18 cellular contexts compared by ENCODE assay signal in the genomic region with DNA sequence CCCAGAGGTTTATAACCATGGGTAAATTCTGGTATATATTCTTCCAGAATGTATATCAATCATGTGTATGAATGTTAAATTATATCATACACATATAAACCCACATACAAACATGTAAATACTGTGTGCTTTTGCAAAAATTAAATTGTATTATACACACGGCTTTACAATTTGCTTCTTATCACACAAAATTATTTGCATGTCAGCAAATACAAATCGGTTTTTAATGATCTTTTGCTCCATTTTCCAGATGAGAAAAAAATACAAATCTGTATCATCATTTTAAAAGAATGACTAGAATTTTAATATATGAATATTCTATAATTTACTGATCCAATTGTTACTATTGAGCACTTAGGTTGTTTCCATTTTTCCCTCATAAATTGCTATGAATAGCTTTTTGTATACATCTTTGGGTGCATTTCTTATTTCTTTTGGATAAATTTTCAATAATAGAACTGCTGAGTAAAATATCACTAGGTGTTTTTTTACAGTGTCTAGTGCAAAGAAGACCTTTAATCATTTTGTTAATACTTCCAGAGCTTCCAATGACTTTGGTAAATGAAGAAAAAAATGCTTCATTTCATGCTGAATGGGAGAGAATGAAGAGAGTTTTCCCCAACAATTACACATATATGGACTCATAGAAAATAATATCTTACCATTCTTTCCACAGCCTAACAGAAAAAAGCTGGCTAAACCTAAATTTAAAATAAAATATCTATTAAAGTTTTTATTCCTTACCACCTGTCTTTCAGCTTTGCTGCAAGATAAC. TPM values are rescaled to one million over a fixed set of nuclear protein-coding genes. Genes with fewer than 3 reads are reported as not detected.
DNase-seq lines count a peak whose midpoint lies in the region; ATAC-seq, FAIRE-seq and TF ChIP-seq lines count a peak whose summit lies in the region.
"Had no signal": no experiment of that assay in that cellular context is flagged by ENCODE, and none has a peak within 500 bp of the region (broad histone marks: within the 10 kb centered on the region; RNA-seq: fewer than 3 reads in every experiment).

No MANE protein-coding gene starts in this region.

- H2BK20ac ChIP-seq in IMR-90 (ENCODE audit: low read depth, low read length), result no peak overlapping the region

- H2BK15ac ChIP-seq in IMR-90 (ENCODE audit: low read depth, low read length), result no peak overlapping the region

- no peak overlapping the region for H4K5ac ChIP-seq in IMR-90 (ENCODE audit: low read depth, low read length)

- H3K4ac ChIP-seq in IMR-90 (ENCODE audit: low read depth, low read length), result no peak overlapping the region

- H2AK9ac ChIP-seq in IMR-90 (replicated peaks; ENCODE audit: low read depth, low read length, poor library complexity), result no peak overlapping the region

- H2BK5ac ChIP-seq in IMR-90 (ENCODE audit: low read depth, low read length, poor library complexity, severe bottlenecking), result no peak overlapping the region

- ATAC-seq in HepG2 (no peak), right lobe of liver (no peak), IMR-90 (ENCODE audit: low read depth) (no peak), lower lobe of right lung (no peak)
- ATAC-seq in stimulated activated naive CD8-positive, alpha-beta T cell treated with anti-CD3 and anti-CD28 coated beads, Interleukin-15, amount 100 ng/mL, for 72 hours, result no peak

- DNase-seq in HepG2 (ENCODE audit: low spot score) (no peak), right lobe of liver (no peak), IMR-90 (no peak), lower lobe of right lung (no peak), NCI-H446 (lab: John Stamatoyannopoulos, UW) (no peak), HUDEP-2 (lab: John Stamatoyannopoulos, UW; ENCODE audit: unreplicated experiment in 76 of 76) (no peak)
- no peak for DNase-seq in stimulated activated naive CD8-positive, alpha-beta T cell treated with anti-CD3 and anti-CD28 coated beads, Interleukin-15, amount 100 ng/mL, for 72 hours
- DNase-seq: ACHN; BE2C; C1 segment of cervical spinal cord; Caco-2; CD4-positive, alpha-beta T cell; GF-D8; H9; KBM-7 had no signal

- H3K4me1 ChIP-seq in HepG2 (ENCODE audit: insufficient read depth, low read length) (peaks cover 40% of the 10 kb centered on the region), right lobe of liver (peaks cover 0 to 9% (median 0%) of the 10 kb centered on the region in 4 donors), IMR-90 (ENCODE audit: control insufficient read depth, insufficient read depth, low read length) (no peaks in the 10 kb centered on the region), lower lobe of right lung (no peaks in the 10 kb centered on the region)
- H3K4me1 ChIP-seq: BE2C had no signal

- no peak overlapping the region for H4K91ac ChIP-seq in IMR-90 (ENCODE audit: insufficient read depth, low read depth, low read length)

- no peak overlapping the region for H2AK5ac ChIP-seq in IMR-90 (ENCODE audit: low read depth, low read length)

- H3K9ac ChIP-seq in HepG2 (ENCODE audit: insufficient read depth, low read depth, low read length) (peak overlapping the region; percentile 21; the same call in 1 of the 2 replicates), IMR-90 (ENCODE audit: low read depth, low read length) (no peak overlapping the region)

- H3K4me3 Mint-ChIP-seq in stimulated activated naive CD8-positive, alpha-beta T cell treated with anti-CD3 and anti-CD28 coated beads, Interleukin-15, amount 100 ng/mL, for 72 hours, result no peak overlapping the region
- H3K4me3 Mint-ChIP-seq: CD4-positive, alpha-beta T cell; H9 had no signal

- no peak overlapping the region for H3K27ac Mint-ChIP-seq in stimulated activated naive CD8-positive, alpha-beta T cell treated with anti-CD3 and anti-CD28 coated beads, Interleukin-15, amount 100 ng/mL, for 72 hours
- H3K27ac Mint-ChIP-seq: CD4-positive, alpha-beta T cell; H9 had no signal

- CTCF ChIA-PET in HepG2 (lab: Yijun Ruan, JAX; ENCODE audit: low intra/inter-chr PET ratio, low total read pairs) (no interaction called here), IMR-90 (lab: Yijun Ruan, JAX) (no interaction called here)

- intact Hi-C loops in HepG2 (cut with micrococcal nuclease; ENCODE audit: unreplicated experiment) (no loop called here), right lobe of liver (cut with DNase I) (loop anchor here in 1 of 2 donors (10.0 kb wide), 1 partner anchor 57 kb away; no protein-coding TSS in a partner anchor), IMR-90 (cut with micrococcal nuclease) (loop anchor here (10.0 kb wide), 1 partner anchor 383 kb away; a partner anchor contains a TSS), lower lobe of right lung (cut with DNase I) (no loop called here)

- H3K27ac ChIP-seq in HepG2 (ENCODE audit: extremely low read length, insufficient read depth, low read length) (peak overlapping the region; percentile 24), right lobe of liver (no peak overlapping the region), IMR-90 (ENCODE audit: insufficient read depth, low read length) (no peak overlapping the region), lower lobe of right lung (no peak overlapping the region)

- no peaks in the 10 kb centered on the region for H3K9me1 ChIP-seq in IMR-90 (ENCODE audit: insufficient read depth, low read length)

- dilution Hi-C loops in IMR-90 (cut with HindIII; ENCODE audit: low sequenced_read_pairs, unreplicated experiment), result no loop called here

- H3K4me3 ChIP-seq in HepG2 (replicated peaks in 1 of 3; ENCODE audit: insufficient read depth in 1 of 3, low read depth in 2 of 3, low read length in 3 of 3) (peak overlapping the region in 2 of 3 experiments; percentile 2 to 72; a peak in 3 of 6 replicates), right lobe of liver (no peak overlapping the region), IMR-90 (ENCODE audit: insufficient read depth, low read depth, low read length) (no peak overlapping the region), lower lobe of right lung (peak overlapping the region; percentile 41)

- H3K9me3 ChIP-seq in HepG2 (ENCODE audit: low read length) (no peaks in the 10 kb centered on the region), right lobe of liver (no peaks in the 10 kb centered on the region), IMR-90 (ENCODE audit: control insufficient read depth, insufficient read depth, low read length) (no peaks in the 10 kb centered on the region), lower lobe of right lung (no peaks in the 10 kb centered on the region)
- H3K9me3 ChIP-seq: BE2C, Caco-2 had no signal

- POLR2A ChIA-PET in HepG2 (lab: Yijun Ruan, JAX), result interaction anchor here (0.9 to 6.6 kb wide), 2 partner anchors 10 to 17 kb away, joined by 3 to 229 read pairs; no protein-coding TSS in a partner anchor
- POLR2A ChIA-PET in IMR-90 (lab: Charles Lee; ENCODE audit: unreplicated experiment), result no interaction called here

- H3K9me3 Mint-ChIP-seq in stimulated activated naive CD8-positive, alpha-beta T cell treated with anti-CD3 and anti-CD28 coated beads, Interleukin-15, amount 100 ng/mL, for 72 hours, result no peaks in the 10 kb centered on the region
- H3K9me3 Mint-ChIP-seq: CD4-positive, alpha-beta T cell; H9 had no signal

- H3K14ac ChIP-seq in IMR-90 (replicated peaks; ENCODE audit: low read depth, low read length), result no peak overlapping the region

- H3K36me3 ChIP-seq in HepG2 (replicated peaks in 1 of 2; ENCODE audit: control insufficient read depth in 1 of 2, insufficient read depth in 2 of 2, low read length in 2 of 2) (peaks cover 0 to 16% of the 10 kb centered on the region in 2 experiments; a peak in 2 of 5 replicates), right lobe of liver (no peaks in the 10 kb centered on the region), IMR-90 (ENCODE audit: control insufficient read depth, insufficient read depth, low read length) (no peaks in the 10 kb centered on the region), lower lobe of right lung (no peaks in the 10 kb centered on the region)
- H3K36me3 ChIP-seq: BE2C had no signal

- H3K56ac ChIP-seq in IMR-90 (ENCODE audit: extremely low read depth, insufficient read depth, low read length), result no peak overlapping the region

- peaks cover 46% of the 10 kb centered on the region for H3K79me2 ChIP-seq in HepG2 (ENCODE audit: insufficient read depth, low read length)

- TF ChIP-seq RAD21 in HepG2 (CRISPR knock-in tag; IDR thresholded peaks at IDR 0.05) (no peak), IMR-90 (IDR thresholded peaks at IDR 0.05; ENCODE audit: low read length) (no peak)

- in situ Hi-C loops in HepG2 (cut with HindIII; ENCODE audit: extremely low pct_ligation_motif_present, low pct_unique_long_range_greater_than_20kb) (loop anchor here (10.0 kb wide), 1 partner anchor 57 kb away; no protein-coding TSS in a partner anchor), IMR-90 (cut with MboI; ENCODE audit: low sequenced_read_pairs) (no loop called here)

- H4K20me1 ChIP-seq in HepG2 (ENCODE audit: insufficient read depth, low read length) (peaks cover 21% of the 10 kb centered on the region), IMR-90 (ENCODE audit: insufficient read depth, low read length) (no peaks in the 10 kb centered on the region)

- no peaks in the 10 kb centered on the region for H3K4me1 Mint-ChIP-seq in stimulated activated naive CD8-positive, alpha-beta T cell treated with anti-CD3 and anti-CD28 coated beads, Interleukin-15, amount 100 ng/mL, for 72 hours

- H3K18ac ChIP-seq in IMR-90 (ENCODE audit: low read depth, low read length), result no peak overlapping the region

- H2AFZ ChIP-seq in HepG2 (ENCODE audit: low read length), result no peak overlapping the region
- H2AFZ ChIP-seq in IMR-90 (replicated peaks; ENCODE audit: low read length, poor library complexity), result no peak overlapping the region

- H2BK120ac ChIP-seq in IMR-90 (ENCODE audit: low read depth, low read length), result no peak overlapping the region

- TF ChIP-seq CTCF in HepG2 (CRISPR knock-in tag; IDR thresholded peaks at IDR 0.05) (no peak), right lobe of liver (IDR thresholded peaks at IDR 0.05) (no peak), IMR-90 (conservative IDR thresholded peaks at IDR 0.05; ENCODE audit: low read depth, low read length) (no peak), lower lobe of right lung (IDR thresholded peaks at IDR 0.05) (no peak)

- no peak for TF ChIP-seq POLR2A in HepG2 (IDR thresholded peaks at IDR 0.05; ENCODE audit: insufficient read depth in 1 of 2, low read depth in 2 of 2, low read length in 2 of 2)
- TF ChIP-seq POLR2A in right lobe of liver (IDR thresholded peaks at IDR 0.05), result no peak
- no peak for TF ChIP-seq POLR2A in IMR-90 (IDR thresholded peaks at IDR 0.05; ENCODE audit: low read depth, low read length)

- H3K27me3 Mint-ChIP-seq in stimulated activated naive CD8-positive, alpha-beta T cell treated with anti-CD3 and anti-CD28 coated beads, Interleukin-15, amount 100 ng/mL, for 72 hours, result no peaks in the 10 kb centered on the region

- TF ChIP-seq EP300 in HepG2 (IDR thresholded peaks at IDR 0.05; ENCODE audit: low read depth in 2 of 2, low read length in 2 of 2) (no peak), HepG2 (CRISPR knock-in tag; IDR thresholded peaks at IDR 0.05; ENCODE audit: borderline replicate concordance) (no peak)

- H3K23ac ChIP-seq in IMR-90 (ENCODE audit: low read depth, low read length), result no peak overlapping the region

- no peaks in the 10 kb centered on the region for H3K79me1 ChIP-seq in IMR-90 (ENCODE audit: low read depth in 1 of 2, low read length in 2 of 2)

- H4K8ac ChIP-seq in IMR-90 (ENCODE audit: low read depth in 2 of 2, low read length in 2 of 2), result no peak overlapping the region

- 59% methylated on average over 2 of the region's 2 CpGs for WGBS in HepG2 (ENCODE audit: low lambda C conversion rate)
- WGBS in right lobe of liver (ENCODE audit: insufficient coverage, low coverage, low lambda C conversion rate, missing lambda C conversion rate), result 57% methylated on average over 2 of the region's 2 CpGs
- WGBS in IMR-90 (ENCODE audit: extremely low coverage in 2 of 2, insufficient read length in 1 of 2), 2 experiments, result no CpG with 5 or more reads among the region's 2 CpGs

- no peak for FAIRE-seq in HepG2 (lab: Jason Lieb, UNC)
- FAIRE-seq: D721Med, GM19239, H1 had no signal

- BruUV-seq in HepG2 (replicated peaks; lab: Mats Ljungman, UMichigan), result no TSS peak
- no TSS peak for BruUV-seq in IMR-90 (replicated peaks; lab: Mats Ljungman, UMichigan)

- H3K27me3 ChIP-seq in HepG2 (ENCODE audit: control insufficient read depth in 1 of 2, insufficient read depth in 2 of 2, low read length in 2 of 2), result no peaks in the 10 kb centered on the region; a peak in 1 of 5 replicates
- H3K27me3 ChIP-seq in right lobe of liver, result no peaks in the 10 kb centered on the region
- H3K27me3 ChIP-seq in IMR-90 (ENCODE audit: control insufficient read depth, insufficient read depth, low read length), result 0 out of 2 replicates have a peak, but pooled peaks cover 3% of the 10 kb centered on the region
- H3K27me3 ChIP-seq in lower lobe of right lung (ENCODE audit: low read depth), result no peaks in the 10 kb centered on the region

- H3K4me2 ChIP-seq in HepG2 (ENCODE audit: low read depth, low read length) (peak overlapping the region; percentile 89), IMR-90 (ENCODE audit: low read depth, low read length) (no peak overlapping the region)

RNA-seq across cellular contexts. Expression of a gene that starts 3.5 kb away (rescaled TPM):
- total RNA-seq in HepG2 (2016; rRNA removed; fragmentation: Illumina TruSeq; extraction: Trizol), result 1,312 and 2,054 TPM in 2 replicates
- total RNA-seq in HepG2 (2016; cell fraction: cytosol; rRNA removed; fragmentation: Illumina TruSeq; extraction: Trizol; ENCODE audit: low read depth), result 154 and 157 TPM in 2 replicates
- total RNA-seq in HepG2 (2016; cell fraction: insoluble cytoplasmic fraction; rRNA removed; fragmentation: Illumina TruSeq; extraction: Trizol), result 1,332 and 2,132 TPM in 2 replicates
- 312 and 354 TPM in 2 replicates for total RNA-seq in HepG2 (2016; cell fraction: membrane; rRNA removed; fragmentation: Illumina TruSeq; extraction: Trizol)
- total RNA-seq in HepG2 (2016; cell fraction: nucleus; rRNA removed; fragmentation: Illumina TruSeq; extraction: Trizol), result 1,314 and 1,505 TPM in 2 replicates
- 1,560 and 1,788 TPM in 2 replicates for polyA plus RNA-seq in HepG2 (2011; rRNA removed)
- polyA plus RNA-seq in HepG2 (2011; cell fraction: cytosol; rRNA removed), result 1,336 TPM in 2 replicates
- polyA plus RNA-seq in HepG2 (2011; cell fraction: nucleus; rRNA removed), result 253 and 317 TPM in 2 replicates
- 2,246 and 4,153 TPM in 2 replicates for polyA plus RNA-seq in HepG2 (2012)
- 159 and 162 TPM in 2 replicates for polyA plus RNA-seq in HepG2 (2016; cell fraction: cytosol; fragmentation: Illumina TruSeq; extraction: Trizol; ENCODE audit: low read depth)
- 1,264 and 1,284 TPM in 2 replicates for polyA plus RNA-seq in HepG2 (2016; cell fraction: insoluble cytoplasmic fraction; fragmentation: Illumina TruSeq; extraction: Trizol; ENCODE audit: low read depth)
- 279 and 297 TPM in 2 replicates for polyA plus RNA-seq in HepG2 (2016; cell fraction: membrane; fragmentation: Illumina TruSeq; extraction: Trizol; ENCODE audit: low read depth)
- 2,068 and 2,203 TPM in 2 replicates for polyA plus RNA-seq in HepG2 (2016; cell fraction: nucleus; fragmentation: Illumina TruSeq; extraction: Trizol; ENCODE audit: insufficient read depth, low read depth)
- 0.80 and 1,221 TPM in 2 replicates for polyA minus RNA-seq in HepG2 (2011; rRNA and poly(A)+ RNA removed; ENCODE audit: low replicate concordance)
- polyA minus RNA-seq in HepG2 (2011; cell fraction: cytosol; rRNA and poly(A)+ RNA removed), result 3,146 and 3,201 TPM in 2 replicates
- polyA minus RNA-seq in HepG2 (2011; cell fraction: nucleus; rRNA and poly(A)+ RNA removed), result 420 and 665 TPM in 2 replicates
- total RNA-seq in right lobe of liver, result 10 to 100 TPM in 5 of 6 experiments, 1 to 10 TPM in 1; 3.5 to 69.9 (median 18.8) TPM
- total RNA-seq in IMR-90 (2012; rRNA removed), result not detected in 2 replicates
- polyA plus RNA-seq in IMR-90 (2012; rRNA removed), result not detected in 2 replicates
- polyA plus RNA-seq in IMR-90 (2012; cell fraction: cytosol; rRNA removed), result not detected in 2 replicates
- polyA plus RNA-seq in IMR-90 (2012; cell fraction: nucleus; rRNA removed; ENCODE audit: low replicate concordance), result not detected in 2 replicates
- total RNA-seq in lower lobe of right lung, result 1,458 TPM
- total RNA-seq: H1, H9 had no signal
- polyA plus RNA-seq: H1 had no signal

RNA-seq across cellular contexts. Expression of a gene that starts 7.9 kb away (rescaled TPM):
- total RNA-seq in HepG2 (2016; rRNA removed; fragmentation: Illumina TruSeq; extraction: Trizol) (45.0 and 51.7 TPM in 2 replicates), right lobe of liver (10 to 100 TPM in 2 of 6 experiments, 1 to 10 TPM in 4; 2.9 to 17.3 (median 5.8) TPM), IMR-90 (2012; rRNA removed) (15.1 and 17.8 TPM in 2 replicates), lower lobe of right lung (11.4 TPM)
- 11.6 and 14.0 TPM in 2 replicates for total RNA-seq in HepG2 (2016; cell fraction: cytosol; rRNA removed; fragmentation: Illumina TruSeq; extraction: Trizol; ENCODE audit: low read depth)
- 45.7 and 59.8 TPM in 2 replicates for total RNA-seq in HepG2 (2016; cell fraction: insoluble cytoplasmic fraction; rRNA removed; fragmentation: Illumina TruSeq; extraction: Trizol)
- total RNA-seq in HepG2 (2016; cell fraction: membrane; rRNA removed; fragmentation: Illumina TruSeq; extraction: Trizol), result 25.6 and 27.0 TPM in 2 replicates
- 21.7 and 27.0 TPM in 2 replicates for total RNA-seq in HepG2 (2016; cell fraction: nucleus; rRNA removed; fragmentation: Illumina TruSeq; extraction: Trizol)
- polyA plus RNA-seq in HepG2 (2011; rRNA removed) (10.0 and 16.8 TPM in 2 replicates), IMR-90 (2012; rRNA removed) (6.9 and 10.0 TPM in 2 replicates)
- polyA plus RNA-seq in HepG2 (2011; cell fraction: cytosol; rRNA removed), result 16.1 and 23.0 TPM in 2 replicates
- 6.9 and 7.4 TPM in 2 replicates for polyA plus RNA-seq in HepG2 (2011; cell fraction: nucleus; rRNA removed)
- 17.1 and 21.3 TPM in 2 replicates for polyA plus RNA-seq in HepG2 (2012)
- polyA plus RNA-seq in HepG2 (2016; cell fraction: cytosol; fragmentation: Illumina TruSeq; extraction: Trizol; ENCODE audit: low read depth), result 10.2 and 11.1 TPM in 2 replicates
- 58.2 and 68.3 TPM in 2 replicates for polyA plus RNA-seq in HepG2 (2016; cell fraction: insoluble cytoplasmic fraction; fragmentation: Illumina TruSeq; extraction: Trizol; ENCODE audit: low read depth)
- polyA plus RNA-seq in HepG2 (2016; cell fraction: membrane; fragmentation: Illumina TruSeq; extraction: Trizol; ENCODE audit: low read depth), result 21.0 and 21.8 TPM in 2 replicates
- 28.6 and 30.9 TPM in 2 replicates for polyA plus RNA-seq in HepG2 (2016; cell fraction: nucleus; fragmentation: Illumina TruSeq; extraction: Trizol; ENCODE audit: insufficient read depth, low read depth)
- 7.0 and 10.3 TPM in 2 replicates for polyA minus RNA-seq in HepG2 (2011; rRNA and poly(A)+ RNA removed; ENCODE audit: low replicate concordance)
- polyA minus RNA-seq in HepG2 (2011; cell fraction: cytosol; rRNA and poly(A)+ RNA removed), result 10.5 and 11.3 TPM in 2 replicates
- polyA minus RNA-seq in HepG2 (2011; cell fraction: nucleus; rRNA and poly(A)+ RNA removed), result 16.4 and 19.7 TPM in 2 replicates
- 23.0 and 30.8 TPM in 2 replicates for polyA plus RNA-seq in IMR-90 (2012; cell fraction: cytosol; rRNA removed)
- polyA plus RNA-seq in IMR-90 (2012; cell fraction: nucleus; rRNA removed; ENCODE audit: low replicate concordance), result 7.0 and 14.9 TPM in 2 replicates

Comparison
In these comparisons a context has a peak if more than half of its experiments do, and no peak if none do; other contexts are left out.
1. H3K4me3 ChIP-seq: peak in HepG2 (2 of 3) and lower lobe of right lung (single experiment); none in right lobe of liver (0 of 3) and IMR-90 (single experiment).